In genomic region chr2:3527886-3528785, GRCh38 we compare ENCODE assay signal across 23 cellular contexts. TPM values are rescaled to one million over a fixed set of nuclear protein-coding genes. Genes with fewer than 3 reads are reported as not detected.
DNase-seq lines count a peak whose midpoint lies in the region; ATAC-seq and TF ChIP-seq lines count a peak whose summit lies in the region.
"Had no signal": no experiment of that assay in that cellular context is flagged by ENCODE, and none has a peak within 500 bp of the region (broad histone marks: within the 10 kb centered on the region; RNA-seq: fewer than 3 reads in every experiment).

No MANE protein-coding gene starts in this region.

- no peak overlapping the region for H3K4ac ChIP-seq in trophoblast cell (ENCODE audit: low read depth, low read length)

- ATAC-seq in esophagus mucosa: peak; percentile 6
- ATAC-seq in left ventricle myocardium superior: no peak
- ATAC-seq: activated T-helper 17 cell treated with anti-CD3 and anti-CD28 coated beads, Interleukin-2, amount 50 U/mL, for 72 hours; Panc1; T-helper 17 cell had no signal

- TF ChIP-seq CTCF in HEK293 (tag by site-specific recombination; IDR thresholded peaks at IDR 0.05) (no peak), A673 (conservative IDR thresholded peaks at IDR 0.05; ENCODE audit: low read depth, low read length) (no peak)

- peaks cover under 1 to 3% of the 10 kb centered on the region in 2 experiments; a peak in 2 of 3 replicates for H3K36me3 ChIP-seq in HEK293 (ENCODE audit: control insufficient read depth in 2 of 2, insufficient read depth in 1 of 2, low read length in 2 of 2)
- H3K36me3 ChIP-seq in trophoblast cell (ENCODE audit: control insufficient read depth in 1 of 2, insufficient read depth in 2 of 2, low read length in 2 of 2): no peaks in the 10 kb centered on the region
- no peaks in the 10 kb centered on the region for H3K36me3 ChIP-seq in A673 (ENCODE audit: insufficient read depth, low read length, poor library complexity, severe bottlenecking)
- H3K36me3 ChIP-seq: neural progenitor cell, thyroid gland had no signal

- H2BK120ac ChIP-seq in trophoblast cell (ENCODE audit: insufficient read depth, low read length, poor library complexity): no peak overlapping the region

- H2BK5ac ChIP-seq in trophoblast cell (ENCODE audit: low read depth, low read length, poor library complexity): no peak overlapping the region

- CTCF ChIA-PET in HEK293 (lab: Yijun Ruan, JAX) (interaction anchor here (0.7 kb wide), 1 partner anchor 36 kb away, joined by 3 read pairs; no protein-coding TSS in a partner anchor), A673 (lab: Charles Lee) (interaction anchor here (0.6 kb wide), 1 partner anchor 10 kb away, joined by 3 read pairs; no protein-coding TSS in a partner anchor)

- BruUV-seq in A673 (replicated peaks; lab: Mats Ljungman, UMichigan): no TSS peak

- no peak overlapping the region for H3K4me2 ChIP-seq in trophoblast cell (ENCODE audit: low read length)
- H3K4me2 ChIP-seq: BLaER1, neural progenitor cell had no signal

- no peaks in the 10 kb centered on the region for H3K79me1 ChIP-seq in trophoblast cell (ENCODE audit: low read length)

- H2AK5ac ChIP-seq in trophoblast cell (ENCODE audit: low read length): no peak overlapping the region

- H3K27ac ChIP-seq in HEK293 (ENCODE audit: extremely low read depth, low read depth, low read length) (no peak overlapping the region), trophoblast cell (ENCODE audit: low read depth, low read length) (no peak overlapping the region), A673 (ENCODE audit: low read depth, low read length, poor library complexity, severe bottlenecking) (no peak overlapping the region)
- H3K27ac ChIP-seq: BLaER1, neural progenitor cell, SJSA1, thyroid gland had no signal

- H4K91ac ChIP-seq in trophoblast cell (ENCODE audit: low read depth, low read length): no peak overlapping the region

- WGBS in trophoblast cell (ENCODE audit: extremely low coverage, insufficient coverage, insufficient read length): 100% methylated on average over 2 of the region's 40 CpGs

- intact Hi-C loops in left ventricle myocardium superior (cut with micrococcal nuclease) (no loop called here), A673 (cut with micrococcal nuclease; ENCODE audit: unreplicated experiment) (no loop called here)

- H3K18ac ChIP-seq in trophoblast cell (ENCODE audit: low read length): no peak overlapping the region

- no peaks in the 10 kb centered on the region for H3K4me1 ChIP-seq in HEK293 (ENCODE audit: control insufficient read depth, insufficient read depth, low read length)
- peaks cover 0 to 2% of the 10 kb centered on the region in 2 experiments for H3K4me1 ChIP-seq in trophoblast cell (ENCODE audit: control insufficient read depth in 1 of 2, insufficient read depth in 2 of 2, low read length in 2 of 2)
- H3K4me1 ChIP-seq in A673 (ENCODE audit: insufficient read depth, low read length, poor library complexity, severe bottlenecking): peaks cover 7% of the 10 kb centered on the region
- H3K4me1 ChIP-seq: neural progenitor cell had no signal

- H3K27me3 ChIP-seq in trophoblast cell (ENCODE audit: insufficient read depth, low read length) (no peaks in the 10 kb centered on the region), A673 (replicated peaks; ENCODE audit: insufficient read depth, low read depth, low read length, poor library complexity) (no peaks in the 10 kb centered on the region)
- H3K27me3 ChIP-seq: BLaER1, neural progenitor cell, SJSA1, thyroid gland had no signal

- peak overlapping the region; percentile 83 for H3K23ac ChIP-seq in trophoblast cell (ENCODE audit: low read length)

- no peak overlapping the region for H3K4me3 ChIP-seq in HEK293 (ENCODE audit: low read depth, low read length)
- H3K4me3 ChIP-seq in trophoblast cell (ENCODE audit: low read depth, low read length): peak overlapping the region; percentile 20
- no peak overlapping the region for H3K4me3 ChIP-seq in A673 (ENCODE audit: low read depth, low read length, poor library complexity, severe bottlenecking)
- H3K4me3 ChIP-seq: BLaER1, neural progenitor cell, SJSA1, thyroid gland had no signal

- no peak overlapping the region for H3K9ac ChIP-seq in trophoblast cell (ENCODE audit: low read length)
- H3K9ac ChIP-seq: BLaER1, neural progenitor cell had no signal

- POLR2A ChIA-PET in HEK293 (lab: Yijun Ruan, JAX): no interaction called here
- POLR2A ChIA-PET in A673 (lab: Charles Lee; ENCODE audit: low non-redundant PET): interaction anchor here (0.6 kb wide), 1 partner anchor 1226 kb away, joined by 4 read pairs; no protein-coding TSS in a partner anchor

- H4K8ac ChIP-seq in trophoblast cell (ENCODE audit: low read depth, low read length): no peak overlapping the region

- no peak overlapping the region for H4K12ac ChIP-seq in trophoblast cell (ENCODE audit: low read depth, low read length)

- no peak overlapping the region for H3K14ac ChIP-seq in trophoblast cell (ENCODE audit: low read length)

- H2BK12ac ChIP-seq in trophoblast cell (ENCODE audit: low read length): no peak overlapping the region

- H3K9me3 ChIP-seq in HEK293 (ENCODE audit: control insufficient read depth, insufficient read depth, low read depth, low read length) (no peaks in the 10 kb centered on the region), trophoblast cell (ENCODE audit: insufficient read depth, low read depth, low read length) (peaks cover 6% of the 10 kb centered on the region), A673 (ENCODE audit: low read depth, low read length, poor library complexity, severe bottlenecking) (no peaks in the 10 kb centered on the region)
- H3K9me3 ChIP-seq: BLaER1, SJSA1, thyroid gland had no signal

- H2AFZ ChIP-seq in trophoblast cell (ENCODE audit: insufficient read depth, low read length, poor library complexity): no peak overlapping the region
- H2AFZ ChIP-seq: neural progenitor cell had no signal

- H3K79me2 ChIP-seq in trophoblast cell (ENCODE audit: control insufficient read depth, insufficient read depth, low read length, poor library complexity): no peaks in the 10 kb centered on the region

- peak; percentile 4 for DNase-seq in DMS53 (lab: John Stamatoyannopoulos, UW)
- DNase-seq in DMS53 treated with DMSO at 0.1 percent for 48 hours (lab: John Stamatoyannopoulos, UW; ENCODE audit: unreplicated experiment): no peak
- DNase-seq in trophoblast cell: peak in 1 of 2 donors; percentile 8
- DNase-seq in left ventricle myocardium superior: no peak
- DNase-seq in A673 (ENCODE audit: low spot score): no peak
- no peak for DNase-seq in germinal center (ENCODE audit: low spot score)
- DNase-seq: 8988T; activated CD4-positive, alpha-beta T cell treated with anti-CD3 and anti-CD28 coated beads for 4 hours; cerebellar nuclear complex; foreskin melanocyte; hippocampal formation; NCI-H1105 treated with DMSO at 0.1 percent for 48 hours; NCI-H446 treated with DMSO at 0.1 percent for 48 hours; NK-92 treated with Interleukin-12 subunit alpha and Interleukin-12 subunit beta, amount 100 ng/mL, for 24 hours; T-helper 17 cell; thyroid gland had no signal

TF ChIP-seq in HEK293, 187 proteins besides CTCF, POLR2A, EP300 and RAD21 (continues in another document):
- TF ChIP-seq ZSCAN16 (tag by site-specific recombination; IDR thresholded peaks at IDR 0.05): no peak
- peak; percentile 6 for TF ChIP-seq ZBTB26 (tag by site-specific recombination; optimal IDR thresholded peaks at IDR 0.05)
- TF ChIP-seq ZNF785 (tag by site-specific recombination; IDR thresholded peaks at IDR 0.05): 0 out of 2 replicates have a peak, but pooled peaks have one; percentile 67
- no peak for TF ChIP-seq ZBTB10 (tag by site-specific recombination; IDR thresholded peaks at IDR 0.05)
- 0 out of 2 replicates have a peak, but pooled peaks have one; percentile 28 for TF ChIP-seq EGR2 (tag by site-specific recombination; IDR thresholded peaks at IDR 0.05; ENCODE audit: low read depth)
- TF ChIP-seq ZNF670 (tag by site-specific recombination; IDR thresholded peaks at IDR 0.05; ENCODE audit: low read depth): no peak

RNA-seq across cellular contexts. Expression of gene ADI1, which starts 8.8 kb away (rescaled TPM):
- total RNA-seq in esophagus mucosa (40.8 TPM), left ventricle myocardium superior (153 TPM), A673 (2021) (52.4 and 68.3 TPM in 2 replicates)
- polyA plus RNA-seq in trophoblast cell (2013): 45.0 and 46.2 TPM in 2 replicates

RNA-seq across cellular contexts. Expression of gene RNASEH1, which starts 30.0 kb away (rescaled TPM):
- total RNA-seq in esophagus mucosa: 10.6 TPM
- 17.5 and 18.4 TPM in 2 replicates for polyA plus RNA-seq in trophoblast cell (2013)
- total RNA-seq in left ventricle myocardium superior: 22.9 TPM
- total RNA-seq in A673 (2021): 45.3 and 48.3 TPM in 2 replicates

RNA-seq across cellular contexts. Expression of gene RPS7, which starts 46.9 kb away (rescaled TPM):
- total RNA-seq in esophagus mucosa: 1,503 TPM
- polyA plus RNA-seq in trophoblast cell (2013): 2,783 and 2,826 TPM in 2 replicates
- 574 TPM for total RNA-seq in left ventricle myocardium superior
- total RNA-seq in A673 (2021): 1,383 and 1,475 TPM in 2 replicates
